1 cellular context compared by ENCODE assay signal in the genomic region with DNA sequence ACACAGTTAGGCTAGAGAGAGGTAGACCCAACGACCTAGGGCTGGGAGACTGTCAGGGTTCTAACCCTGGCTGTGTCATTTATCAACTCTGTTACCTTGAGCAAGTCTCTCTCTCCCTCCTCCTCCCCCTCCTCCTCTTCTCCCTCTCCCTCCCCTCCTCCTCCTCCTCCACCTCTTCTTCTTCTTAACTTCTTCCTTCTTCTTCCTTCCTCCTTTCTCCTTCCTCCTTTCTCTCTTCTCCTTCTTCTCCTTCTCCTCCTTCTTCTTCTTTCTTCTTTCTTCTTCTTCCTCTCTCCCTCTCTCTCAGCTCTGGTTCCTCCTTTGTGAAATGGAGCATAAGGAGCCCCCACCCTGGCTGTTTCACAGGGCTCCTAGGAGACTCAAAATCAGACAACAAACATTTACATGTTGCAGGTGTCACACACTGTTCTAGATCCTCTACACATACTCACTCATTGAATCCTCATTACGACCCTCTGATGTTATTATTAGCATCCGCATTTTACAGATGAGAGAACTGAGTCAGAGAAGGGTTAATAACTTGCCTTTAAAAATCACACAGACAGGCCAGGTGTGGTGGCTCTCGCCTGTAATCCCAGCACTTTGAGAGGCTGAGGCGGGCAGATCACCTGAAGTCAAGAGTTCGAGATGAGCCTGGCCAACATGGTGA.
TF ChIP-seq lines count a peak whose summit lies in the region.

No MANE protein-coding gene starts in this region.

TF ChIP-seq in K562, 482 proteins besides CTCF, POLR2A, EP300 and RAD21 (continues in another document):
- TF ChIP-seq, protein P1, sequence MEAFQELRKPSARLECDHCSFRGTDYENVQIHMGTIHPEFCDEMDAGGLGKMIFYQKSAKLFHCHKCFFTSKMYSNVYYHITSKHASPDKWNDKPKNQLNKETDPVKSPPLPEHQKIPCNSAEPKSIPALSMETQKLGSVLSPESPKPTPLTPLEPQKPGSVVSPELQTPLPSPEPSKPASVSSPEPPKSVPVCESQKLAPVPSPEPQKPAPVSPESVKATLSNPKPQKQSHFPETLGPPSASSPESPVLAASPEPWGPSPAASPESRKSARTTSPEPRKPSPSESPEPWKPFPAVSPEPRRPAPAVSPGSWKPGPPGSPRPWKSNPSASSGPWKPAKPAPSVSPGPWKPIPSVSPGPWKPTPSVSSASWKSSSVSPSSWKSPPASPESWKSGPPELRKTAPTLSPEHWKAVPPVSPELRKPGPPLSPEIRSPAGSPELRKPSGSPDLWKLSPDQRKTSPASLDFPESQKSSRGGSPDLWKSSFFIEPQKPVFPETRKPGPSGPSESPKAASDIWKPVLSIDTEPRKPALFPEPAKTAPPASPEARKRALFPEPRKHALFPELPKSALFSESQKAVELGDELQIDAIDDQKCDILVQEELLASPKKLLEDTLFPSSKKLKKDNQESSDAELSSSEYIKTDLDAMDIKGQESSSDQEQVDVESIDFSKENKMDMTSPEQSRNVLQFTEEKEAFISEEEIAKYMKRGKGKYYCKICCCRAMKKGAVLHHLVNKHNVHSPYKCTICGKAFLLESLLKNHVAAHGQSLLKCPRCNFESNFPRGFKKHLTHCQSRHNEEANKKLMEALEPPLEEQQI (IDR thresholded peaks at IDR 0.05): no peak
- TF ChIP-seq MED1 (CRISPR knock-in tag; IDR thresholded peaks at IDR 0.05; ENCODE audit: borderline replicate concordance): no peak
- no peak for TF ChIP-seq CBX1 (IDR thresholded peaks at IDR 0.05; ENCODE audit: low read depth)
- TF ChIP-seq OTX1 (CRISPR knock-in tag; IDR thresholded peaks at IDR 0.05): peak; percentile 41; the same call in 1 of the 2 replicates
- TF ChIP-seq TAF15 (IDR thresholded peaks at IDR 0.05; ENCODE audit: low read depth, low read length): no peak
- TF ChIP-seq KLF6 (CRISPR knock-in tag; IDR thresholded peaks at IDR 0.05; ENCODE audit: borderline replicate concordance): no peak
- peak; percentile 94 for TF ChIP-seq ZNF263 (CRISPR knock-in tag; IDR thresholded peaks at IDR 0.05; ENCODE audit: borderline replicate concordance)
- TF ChIP-seq KLF13 (tag; IDR thresholded peaks at IDR 0.05; ENCODE audit: borderline replicate concordance, low read depth): no peak
- TF ChIP-seq SIX5 (IDR thresholded peaks at IDR 0.05; ENCODE audit: borderline replicate concordance in 1 of 2, insufficient read depth in 1 of 2, low read depth in 1 of 2, low read length in 2 of 2): no peak
- TF ChIP-seq ARHGAP35 (IDR thresholded peaks at IDR 0.05; ENCODE audit: partially characterized antibody): no peak
- TF ChIP-seq SMC3 (conservative IDR thresholded peaks at IDR 0.05; ENCODE audit: insufficient read depth, low read depth, low read length): no peak
- no peak for TF ChIP-seq WHSC1 (IDR thresholded peaks at IDR 0.05; ENCODE audit: low read length)
- no peak for TF ChIP-seq JUNB (CRISPR knock-in tag; conservative IDR thresholded peaks at IDR 0.05)
- no peak for TF ChIP-seq TRIM28 (IDR thresholded peaks at IDR 0.05)
- TF ChIP-seq, protein P2, sequence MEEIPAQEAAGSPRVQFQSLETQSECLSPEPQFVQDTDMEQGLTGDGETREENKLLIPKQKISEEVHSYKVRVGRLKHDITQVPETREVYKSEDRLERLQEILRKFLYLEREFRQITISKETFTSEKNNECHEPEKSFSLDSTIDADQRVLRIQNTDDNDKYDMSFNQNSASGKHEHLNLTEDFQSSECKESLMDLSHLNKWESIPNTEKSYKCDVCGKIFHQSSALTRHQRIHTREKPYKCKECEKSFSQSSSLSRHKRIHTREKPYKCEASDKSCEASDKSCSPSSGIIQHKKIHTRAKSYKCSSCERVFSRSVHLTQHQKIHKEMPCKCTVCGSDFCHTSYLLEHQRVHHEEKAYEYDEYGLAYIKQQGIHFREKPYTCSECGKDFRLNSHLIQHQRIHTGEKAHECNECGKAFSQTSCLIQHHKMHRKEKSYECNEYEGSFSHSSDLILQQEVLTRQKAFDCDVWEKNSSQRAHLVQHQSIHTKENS (CRISPR knock-in tag; IDR thresholded peaks at IDR 0.05): no peak
- TF ChIP-seq CBFA2T3 (IDR thresholded peaks at IDR 0.05): no peak
- TF ChIP-seq, protein P3, sequence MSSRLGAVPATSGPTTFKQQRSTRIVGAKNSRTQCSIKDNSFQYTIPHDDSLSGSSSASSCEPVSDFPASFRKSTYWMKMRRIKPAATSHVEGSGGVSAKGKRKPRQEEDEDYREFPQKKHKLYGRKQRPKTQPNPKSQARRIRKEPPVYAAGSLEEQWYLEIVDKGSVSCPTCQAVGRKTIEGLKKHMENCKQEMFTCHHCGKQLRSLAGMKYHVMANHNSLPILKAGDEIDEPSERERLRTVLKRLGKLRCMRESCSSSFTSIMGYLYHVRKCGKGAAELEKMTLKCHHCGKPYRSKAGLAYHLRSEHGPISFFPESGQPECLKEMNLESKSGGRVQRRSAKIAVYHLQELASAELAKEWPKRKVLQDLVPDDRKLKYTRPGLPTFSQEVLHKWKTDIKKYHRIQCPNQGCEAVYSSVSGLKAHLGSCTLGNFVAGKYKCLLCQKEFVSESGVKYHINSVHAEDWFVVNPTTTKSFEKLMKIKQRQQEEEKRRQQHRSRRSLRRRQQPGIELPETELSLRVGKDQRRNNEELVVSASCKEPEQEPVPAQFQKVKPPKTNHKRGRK (tag; IDR thresholded peaks at IDR 0.05): peak; percentile 62; the same call in 1 of the 2 replicates
- no peak for TF ChIP-seq RBFOX2 (IDR thresholded peaks at IDR 0.05; ENCODE audit: low read depth, low read length)
- no peak for TF ChIP-seq PHF21A (IDR thresholded peaks at IDR 0.05; ENCODE audit: borderline replicate concordance, low read depth)
- TF ChIP-seq ZC3H8 (IDR thresholded peaks at IDR 0.05): no peak
- no peak for TF ChIP-seq MYNN (IDR thresholded peaks at IDR 0.05)
- TF ChIP-seq MYNN (CRISPR knock-in tag; IDR thresholded peaks at IDR 0.05): no peak
- TF ChIP-seq L3MBTL2 (IDR thresholded peaks at IDR 0.05): no peak
- TF ChIP-seq, protein P4, sequence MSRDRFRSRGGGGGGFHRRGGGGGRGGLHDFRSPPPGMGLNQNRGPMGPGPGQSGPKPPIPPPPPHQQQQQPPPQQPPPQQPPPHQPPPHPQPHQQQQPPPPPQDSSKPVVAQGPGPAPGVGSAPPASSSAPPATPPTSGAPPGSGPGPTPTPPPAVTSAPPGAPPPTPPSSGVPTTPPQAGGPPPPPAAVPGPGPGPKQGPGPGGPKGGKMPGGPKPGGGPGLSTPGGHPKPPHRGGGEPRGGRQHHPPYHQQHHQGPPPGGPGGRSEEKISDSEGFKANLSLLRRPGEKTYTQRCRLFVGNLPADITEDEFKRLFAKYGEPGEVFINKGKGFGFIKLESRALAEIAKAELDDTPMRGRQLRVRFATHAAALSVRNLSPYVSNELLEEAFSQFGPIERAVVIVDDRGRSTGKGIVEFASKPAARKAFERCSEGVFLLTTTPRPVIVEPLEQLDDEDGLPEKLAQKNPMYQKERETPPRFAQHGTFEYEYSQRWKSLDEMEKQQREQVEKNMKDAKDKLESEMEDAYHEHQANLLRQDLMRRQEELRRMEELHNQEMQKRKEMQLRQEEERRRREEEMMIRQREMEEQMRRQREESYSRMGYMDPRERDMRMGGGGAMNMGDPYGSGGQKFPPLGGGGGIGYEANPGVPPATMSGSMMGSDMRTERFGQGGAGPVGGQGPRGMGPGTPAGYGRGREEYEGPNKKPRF (IDR thresholded peaks at IDR 0.05; ENCODE audit: low read depth, low read length): no peak
- no peak for TF ChIP-seq PHB2 (IDR thresholded peaks at IDR 0.05; ENCODE audit: low read depth)
- no peak for TF ChIP-seq HSF4 (CRISPR knock-in tag; IDR thresholded peaks at IDR 0.05; ENCODE audit: borderline replicate concordance)
- TF ChIP-seq, protein P5, sequence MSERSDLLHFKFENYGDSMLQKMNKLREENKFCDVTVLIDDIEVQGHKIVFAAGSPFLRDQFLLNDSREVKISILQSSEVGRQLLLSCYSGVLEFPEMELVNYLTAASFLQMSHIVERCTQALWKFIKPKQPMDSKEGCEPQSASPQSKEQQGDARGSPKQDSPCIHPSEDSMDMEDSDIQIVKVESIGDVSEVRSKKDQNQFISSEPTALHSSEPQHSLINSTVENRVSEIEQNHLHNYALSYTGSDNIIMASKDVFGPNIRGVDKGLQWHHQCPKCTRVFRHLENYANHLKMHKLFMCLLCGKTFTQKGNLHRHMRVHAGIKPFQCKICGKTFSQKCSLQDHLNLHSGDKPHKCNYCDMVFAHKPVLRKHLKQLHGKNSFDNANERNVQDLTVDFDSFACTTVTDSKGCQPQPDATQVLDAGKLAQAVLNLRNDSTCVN (CRISPR knock-in tag; IDR thresholded peaks at IDR 0.05): 0 out of 2 replicates have a peak, but pooled peaks have one; percentile 52
- no peak for TF ChIP-seq CEBPB (tag; IDR thresholded peaks at IDR 0.05)
- peak; percentile 67; the same call in 1 of the 2 replicates for TF ChIP-seq MTA1 (IDR thresholded peaks at IDR 0.05; ENCODE audit: borderline replicate concordance)
- TF ChIP-seq, protein P6, sequence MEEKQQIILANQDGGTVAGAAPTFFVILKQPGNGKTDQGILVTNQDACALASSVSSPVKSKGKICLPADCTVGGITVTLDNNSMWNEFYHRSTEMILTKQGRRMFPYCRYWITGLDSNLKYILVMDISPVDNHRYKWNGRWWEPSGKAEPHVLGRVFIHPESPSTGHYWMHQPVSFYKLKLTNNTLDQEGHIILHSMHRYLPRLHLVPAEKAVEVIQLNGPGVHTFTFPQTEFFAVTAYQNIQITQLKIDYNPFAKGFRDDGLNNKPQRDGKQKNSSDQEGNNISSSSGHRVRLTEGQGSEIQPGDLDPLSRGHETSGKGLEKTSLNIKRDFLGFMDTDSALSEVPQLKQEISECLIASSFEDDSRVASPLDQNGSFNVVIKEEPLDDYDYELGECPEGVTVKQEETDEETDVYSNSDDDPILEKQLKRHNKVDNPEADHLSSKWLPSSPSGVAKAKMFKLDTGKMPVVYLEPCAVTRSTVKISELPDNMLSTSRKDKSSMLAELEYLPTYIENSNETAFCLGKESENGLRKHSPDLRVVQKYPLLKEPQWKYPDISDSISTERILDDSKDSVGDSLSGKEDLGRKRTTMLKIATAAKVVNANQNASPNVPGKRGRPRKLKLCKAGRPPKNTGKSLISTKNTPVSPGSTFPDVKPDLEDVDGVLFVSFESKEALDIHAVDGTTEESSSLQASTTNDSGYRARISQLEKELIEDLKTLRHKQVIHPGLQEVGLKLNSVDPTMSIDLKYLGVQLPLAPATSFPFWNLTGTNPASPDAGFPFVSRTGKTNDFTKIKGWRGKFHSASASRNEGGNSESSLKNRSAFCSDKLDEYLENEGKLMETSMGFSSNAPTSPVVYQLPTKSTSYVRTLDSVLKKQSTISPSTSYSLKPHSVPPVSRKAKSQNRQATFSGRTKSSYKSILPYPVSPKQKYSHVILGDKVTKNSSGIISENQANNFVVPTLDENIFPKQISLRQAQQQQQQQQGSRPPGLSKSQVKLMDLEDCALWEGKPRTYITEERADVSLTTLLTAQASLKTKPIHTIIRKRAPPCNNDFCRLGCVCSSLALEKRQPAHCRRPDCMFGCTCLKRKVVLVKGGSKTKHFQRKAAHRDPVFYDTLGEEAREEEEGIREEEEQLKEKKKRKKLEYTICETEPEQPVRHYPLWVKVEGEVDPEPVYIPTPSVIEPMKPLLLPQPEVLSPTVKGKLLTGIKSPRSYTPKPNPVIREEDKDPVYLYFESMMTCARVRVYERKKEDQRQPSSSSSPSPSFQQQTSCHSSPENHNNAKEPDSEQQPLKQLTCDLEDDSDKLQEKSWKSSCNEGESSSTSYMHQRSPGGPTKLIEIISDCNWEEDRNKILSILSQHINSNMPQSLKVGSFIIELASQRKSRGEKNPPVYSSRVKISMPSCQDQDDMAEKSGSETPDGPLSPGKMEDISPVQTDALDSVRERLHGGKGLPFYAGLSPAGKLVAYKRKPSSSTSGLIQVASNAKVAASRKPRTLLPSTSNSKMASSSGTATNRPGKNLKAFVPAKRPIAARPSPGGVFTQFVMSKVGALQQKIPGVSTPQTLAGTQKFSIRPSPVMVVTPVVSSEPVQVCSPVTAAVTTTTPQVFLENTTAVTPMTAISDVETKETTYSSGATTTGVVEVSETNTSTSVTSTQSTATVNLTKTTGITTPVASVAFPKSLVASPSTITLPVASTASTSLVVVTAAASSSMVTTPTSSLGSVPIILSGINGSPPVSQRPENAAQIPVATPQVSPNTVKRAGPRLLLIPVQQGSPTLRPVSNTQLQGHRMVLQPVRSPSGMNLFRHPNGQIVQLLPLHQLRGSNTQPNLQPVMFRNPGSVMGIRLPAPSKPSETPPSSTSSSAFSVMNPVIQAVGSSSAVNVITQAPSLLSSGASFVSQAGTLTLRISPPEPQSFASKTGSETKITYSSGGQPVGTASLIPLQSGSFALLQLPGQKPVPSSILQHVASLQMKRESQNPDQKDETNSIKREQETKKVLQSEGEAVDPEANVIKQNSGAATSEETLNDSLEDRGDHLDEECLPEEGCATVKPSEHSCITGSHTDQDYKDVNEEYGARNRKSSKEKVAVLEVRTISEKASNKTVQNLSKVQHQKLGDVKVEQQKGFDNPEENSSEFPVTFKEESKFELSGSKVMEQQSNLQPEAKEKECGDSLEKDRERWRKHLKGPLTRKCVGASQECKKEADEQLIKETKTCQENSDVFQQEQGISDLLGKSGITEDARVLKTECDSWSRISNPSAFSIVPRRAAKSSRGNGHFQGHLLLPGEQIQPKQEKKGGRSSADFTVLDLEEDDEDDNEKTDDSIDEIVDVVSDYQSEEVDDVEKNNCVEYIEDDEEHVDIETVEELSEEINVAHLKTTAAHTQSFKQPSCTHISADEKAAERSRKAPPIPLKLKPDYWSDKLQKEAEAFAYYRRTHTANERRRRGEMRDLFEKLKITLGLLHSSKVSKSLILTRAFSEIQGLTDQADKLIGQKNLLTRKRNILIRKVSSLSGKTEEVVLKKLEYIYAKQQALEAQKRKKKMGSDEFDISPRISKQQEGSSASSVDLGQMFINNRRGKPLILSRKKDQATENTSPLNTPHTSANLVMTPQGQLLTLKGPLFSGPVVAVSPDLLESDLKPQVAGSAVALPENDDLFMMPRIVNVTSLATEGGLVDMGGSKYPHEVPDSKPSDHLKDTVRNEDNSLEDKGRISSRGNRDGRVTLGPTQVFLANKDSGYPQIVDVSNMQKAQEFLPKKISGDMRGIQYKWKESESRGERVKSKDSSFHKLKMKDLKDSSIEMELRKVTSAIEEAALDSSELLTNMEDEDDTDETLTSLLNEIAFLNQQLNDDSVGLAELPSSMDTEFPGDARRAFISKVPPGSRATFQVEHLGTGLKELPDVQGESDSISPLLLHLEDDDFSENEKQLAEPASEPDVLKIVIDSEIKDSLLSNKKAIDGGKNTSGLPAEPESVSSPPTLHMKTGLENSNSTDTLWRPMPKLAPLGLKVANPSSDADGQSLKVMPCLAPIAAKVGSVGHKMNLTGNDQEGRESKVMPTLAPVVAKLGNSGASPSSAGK (IDR thresholded peaks at IDR 0.05): no peak
